Comparison of ENCODE assay signal across 9 cellular contexts in genomic region chr11:48108231-48109045, GRCh38.
A peak's percentile ranks its signal among the peaks of the same experiment; 100 is the strongest.
DNase-seq lines count a peak whose midpoint lies in the region; ATAC-seq and TF ChIP-seq lines count a peak whose summit lies in the region.
"Had no signal": no experiment of that assay in that cellular context is flagged by ENCODE, and none has a peak within 500 bp of the region (broad histone marks: within the 10 kb centered on the region; RNA-seq: fewer than 3 reads in every experiment).

No MANE protein-coding gene starts in this region.

- peak overlapping the region; percentile 73 for H3K9ac ChIP-seq in OCI-LY3 (ENCODE audit: low read length)

- H4K20me1 ChIP-seq in OCI-LY3 (ENCODE audit: insufficient read depth, low read length), result peaks cover 36% of the 10 kb centered on the region

- H3K79me2 ChIP-seq in OCI-LY3 (ENCODE audit: low read length), result peaks cover 68% of the 10 kb centered on the region

- peak overlapping the region; percentile 64 for H3K4me3 ChIP-seq in OCI-LY3 (ENCODE audit: low read length)
- no peak overlapping the region for H3K4me3 ChIP-seq in dorsolateral prefrontal cortex
- H3K4me3 ChIP-seq in MG63, result no peak overlapping the region

- H3K4me1 ChIP-seq in OCI-LY3 (ENCODE audit: low read length), result peaks cover 73% of the 10 kb centered on the region

- H3K27me3 ChIP-seq in OCI-LY3 (ENCODE audit: low read depth, low read length) (no peaks in the 10 kb centered on the region), dorsolateral prefrontal cortex (no peaks in the 10 kb centered on the region), MG63 (no peaks in the 10 kb centered on the region)

- H3K4me2 ChIP-seq in OCI-LY3 (ENCODE audit: low read length), result peak overlapping the region; percentile 89

- H3K36me3 Mint-ChIP-seq in T-helper 1 cell treated with Interleukin-12 subunit alpha and Interleukin-12 subunit beta and Interleukin-4 antibody, amounts not matched to agents 30 μg/mL and 1 μg/mL, for 36 hours (ENCODE audit: low read depth), result peaks cover 24% of the 10 kb centered on the region

- H3K4me3 Mint-ChIP-seq in T-helper 1 cell treated with Interleukin-12 subunit alpha and Interleukin-12 subunit beta and Interleukin-4 antibody, amounts not matched to agents 30 μg/mL and 1 μg/mL, for 36 hours, result peak overlapping the region; percentile 64

- no peak overlapping the region for H2AFZ ChIP-seq in OCI-LY3 (ENCODE audit: low read depth, low read length)

- intact Hi-C loops in dorsolateral prefrontal cortex (cut with DNase I), result loop anchor here (2.0 to 5.0 kb wide), 3 partner anchors 66 to 171 kb away; partner anchors contain the start of gene PTPRJ (in 2 of the 2)

- H3K27ac Mint-ChIP-seq in T-helper 1 cell treated with Interleukin-12 subunit alpha and Interleukin-12 subunit beta and Interleukin-4 antibody, amounts not matched to agents 30 μg/mL and 1 μg/mL, for 36 hours, result peak overlapping the region; percentile 82

- ATAC-seq in HG03457 (IDR thresholded peaks at IDR 0.05; ENCODE audit: unreplicated experiment), result no peak
- no peak for ATAC-seq in HG03175 (IDR thresholded peaks at IDR 0.05; ENCODE audit: unreplicated experiment)

- TF ChIP-seq CTCF in OCI-LY3 (IDR thresholded peaks at IDR 0.05; ENCODE audit: low read depth, low read length) (no peak), dorsolateral prefrontal cortex (IDR thresholded peaks at IDR 0.05 in 54 of 56, conservative IDR thresholded peaks at IDR 0.05 in 2 of 56; ENCODE audit: low read depth in 1 of 56, partially characterized antibody in 56 of 56) (no peak)

- DNase-seq in T-helper 1 cell, result no peak
- no peak for DNase-seq in dorsolateral prefrontal cortex
- peak; percentile 22 for DNase-seq in stimulated activated CD8-positive, alpha-beta memory T cell treated with anti-CD3 and anti-CD28 coated beads, Interleukin-4, amount 100 ng/mL, for 48 hours
- DNase-seq in MG63, result no peak
- DNase-seq: stimulated activated naive CD4-positive, alpha-beta T cell treated with Interleukin-2 at 50 U/mL for 16 hours had no signal

- peaks cover 55% of the 10 kb centered on the region for H3K4me1 Mint-ChIP-seq in T-helper 1 cell treated with Interleukin-12 subunit alpha and Interleukin-12 subunit beta and Interleukin-4 antibody, amounts not matched to agents 30 μg/mL and 1 μg/mL, for 36 hours (ENCODE audit: low read depth)

- H3K27me3 Mint-ChIP-seq in T-helper 1 cell treated with Interleukin-12 subunit alpha and Interleukin-12 subunit beta and Interleukin-4 antibody, amounts not matched to agents 30 μg/mL and 1 μg/mL, for 36 hours (ENCODE audit: low read depth), result no peaks in the 10 kb centered on the region

- H3K9me3 ChIP-seq in OCI-LY3 (ENCODE audit: insufficient read depth, low read length) (peaks cover 10% of the 10 kb centered on the region), MG63 (no peaks in the 10 kb centered on the region)

- H3K36me3 ChIP-seq in OCI-LY3 (replicated peaks; ENCODE audit: low read depth, low read length) (peaks cover 28% of the 10 kb centered on the region), MG63 (peaks cover 14% of the 10 kb centered on the region)

- no peaks in the 10 kb centered on the region for H3K9me3 Mint-ChIP-seq in T-helper 1 cell treated with Interleukin-12 subunit alpha and Interleukin-12 subunit beta and Interleukin-4 antibody, amounts not matched to agents 30 μg/mL and 1 μg/mL, for 36 hours

- H3K27ac ChIP-seq in OCI-LY3 (ENCODE audit: low read length), result peak overlapping the region; percentile 85
- peak overlapping the region in 53 of 59 donors; percentile 11 to 99 (median 82) for H3K27ac ChIP-seq in dorsolateral prefrontal cortex
